ENCODE assay signal across 1 cellular context in genomic region chr16:11071829-11072228, GRCh38.
TF ChIP-seq lines count a peak whose summit lies in the region.

No MANE protein-coding gene starts in this region.

TF ChIP-seq in H1, 55 proteins besides CTCF, POLR2A, EP300 and RAD21:
- TF ChIP-seq USF2 (IDR thresholded peaks at IDR 0.05; ENCODE audit: low read length) = no peak
- TF ChIP-seq BRCA1 (IDR thresholded peaks at IDR 0.05; ENCODE audit: low read depth, low read length) = no peak
- TF ChIP-seq SP4 (IDR thresholded peaks at IDR 0.05; ENCODE audit: low read length) = no peak
- no peak for TF ChIP-seq CEBPB (IDR thresholded peaks at IDR 0.05; ENCODE audit: low read depth, low read length)
- no peak for TF ChIP-seq TAF1 (IDR thresholded peaks at IDR 0.05; ENCODE audit: low read depth, low read length)
- no peak for TF ChIP-seq KDM1A (IDR thresholded peaks at IDR 0.05; ENCODE audit: borderline replicate concordance, low read length)
- TF ChIP-seq RFX5 (IDR thresholded peaks at IDR 0.05; ENCODE audit: borderline replicate concordance, low read depth, low read length) = no peak
- no peak for TF ChIP-seq JUN (IDR thresholded peaks at IDR 0.05; ENCODE audit: low read depth, low read length)
- no peak for TF ChIP-seq SUZ12 (IDR thresholded peaks at IDR 0.05; ENCODE audit: low read length)
- no peak for TF ChIP-seq GABPA (IDR thresholded peaks at IDR 0.05; ENCODE audit: borderline replicate concordance, insufficient read depth, low read length)
